Comparison of ENCODE assay signal across 13 cellular contexts in genomic region chr17:78803161-78803845, GRCh38. TPM values are rescaled to one million over a fixed set of nuclear protein-coding genes. Genes with fewer than 3 reads are reported as not detected.
DNase-seq lines count a peak whose midpoint lies in the region; ATAC-seq and TF ChIP-seq lines count a peak whose summit lies in the region.
"Had no signal": no experiment of that assay in that cellular context is flagged by ENCODE, and none has a peak within 500 bp of the region (broad histone marks: within the 10 kb centered on the region; RNA-seq: fewer than 3 reads in every experiment).

No MANE protein-coding gene starts in this region.

- H3K36me3 Mint-ChIP-seq in natural killer cell = peaks cover 16% of the 10 kb centered on the region
- H3K36me3 Mint-ChIP-seq in natural killer cell treated with Interleukin-12 subunit alpha and Interleukin-12 subunit beta and Interleukin-15 and Interleukin-18, amount 100 ng/mL, for 72 hours = peaks cover 23% of the 10 kb centered on the region
- peaks cover 73% of the 10 kb centered on the region for H3K36me3 Mint-ChIP-seq in activated CD4-positive, alpha-beta memory T cell treated with anti-CD3 and anti-CD28 coated beads for 36 hours
- H3K36me3 Mint-ChIP-seq in immature natural killer cell = peaks cover 16 to 59% (median 20%) of the 10 kb centered on the region in 3 donors

- no peaks in the 10 kb centered on the region for H3K27me3 ChIP-seq in upper lobe of right lung
- H3K27me3 ChIP-seq: foreskin keratinocyte had no signal

- H3K4me3 ChIP-seq in upper lobe of right lung = no peak overlapping the region

- H3K4me3 Mint-ChIP-seq in natural killer cell (peak overlapping the region; percentile 10), immature natural killer cell (peak overlapping the region in 1 of 5 donors; percentile 78)
- no peak overlapping the region for H3K4me3 Mint-ChIP-seq in natural killer cell treated with Interleukin-12 subunit alpha and Interleukin-12 subunit beta and Interleukin-15 and Interleukin-18, amount 100 ng/mL, for 72 hours
- peak overlapping the region; percentile 52 for H3K4me3 Mint-ChIP-seq in activated CD4-positive, alpha-beta memory T cell treated with anti-CD3 and anti-CD28 coated beads for 36 hours
- H3K4me3 Mint-ChIP-seq: H9 had no signal

- CTCF ChIA-PET in activated CD4-positive, alpha-beta memory T cell treated with anti-CD3 and anti-CD28 coated beads for 36 hours (lab: Charles Lee) = interaction anchor here (0.7 to 0.9 kb wide), 2 partner anchors 15 to 19 kb away, joined by 3 read pairs; no protein-coding TSS in a partner anchor

- peak overlapping the region in 1 of 2 donors; percentile 77 for H3K27ac Mint-ChIP-seq in natural killer cell
- no peak overlapping the region for H3K27ac Mint-ChIP-seq in natural killer cell treated with Interleukin-12 subunit alpha and Interleukin-12 subunit beta and Interleukin-15 and Interleukin-18, amount 100 ng/mL, for 72 hours
- H3K27ac Mint-ChIP-seq in activated CD4-positive, alpha-beta memory T cell treated with anti-CD3 and anti-CD28 coated beads for 36 hours = peak overlapping the region; percentile 75
- H3K27ac Mint-ChIP-seq in immature natural killer cell = peak overlapping the region in 4 of 6 donors; percentile 27 to 83 (median 71)
- H3K27ac Mint-ChIP-seq: H9 had no signal

- intact Hi-C loops in natural killer cell (cut with micrococcal nuclease) = no loop called here
- intact Hi-C loops in activated CD4-positive, alpha-beta memory T cell treated with anti-CD3 and anti-CD28 coated beads for 36 hours (cut with micrococcal nuclease) = no loop called here
- intact Hi-C loops in upper lobe of right lung (cut with DNase I) = no loop called here

- TF ChIP-seq CTCF in natural killer cell (IDR thresholded peaks at IDR 0.05) = no peak
- TF ChIP-seq CTCF in upper lobe of right lung (IDR thresholded peaks at IDR 0.05) = no peak
- no peak for TF ChIP-seq CTCF in GM10266 (IDR thresholded peaks at IDR 0.05; ENCODE audit: control insufficient read depth, insufficient read depth, low read depth, missing control alignments)

- H3K36me3 ChIP-seq in upper lobe of right lung = peaks cover 75% of the 10 kb centered on the region

- H3K27me3 Mint-ChIP-seq in natural killer cell (ENCODE audit: low read depth in 2 of 2) (no peaks in the 10 kb centered on the region), immature natural killer cell (ENCODE audit: low read depth in 3 of 3) (peaks cover 14 to 24% (median 19%) of the 10 kb centered on the region in 3 donors)
- no peaks in the 10 kb centered on the region for H3K27me3 Mint-ChIP-seq in natural killer cell treated with Interleukin-12 subunit alpha and Interleukin-12 subunit beta and Interleukin-15 and Interleukin-18, amount 100 ng/mL, for 72 hours
- H3K27me3 Mint-ChIP-seq in activated CD4-positive, alpha-beta memory T cell treated with anti-CD3 and anti-CD28 coated beads for 36 hours = no peaks in the 10 kb centered on the region

- H3K9me3 ChIP-seq in upper lobe of right lung = no peaks in the 10 kb centered on the region

- no peak for ATAC-seq in natural killer cell
- no peak for ATAC-seq in natural killer cell treated with Interleukin-12 subunit alpha and Interleukin-12 subunit beta and Interleukin-15 and Interleukin-18, amount 100 ng/mL, for 72 hours
- ATAC-seq in upper lobe of right lung = peak; percentile 28
- ATAC-seq: foreskin keratinocyte had no signal

- POLR2A ChIA-PET in activated CD4-positive, alpha-beta memory T cell treated with anti-CD3 and anti-CD28 coated beads for 36 hours (lab: Charles Lee) = interaction anchor here (1.8 kb wide), 1 partner anchor 19 kb away, joined by 14 read pairs; no protein-coding TSS in a partner anchor

- H3K9me3 Mint-ChIP-seq in natural killer cell = no peaks in the 10 kb centered on the region
- no peaks in the 10 kb centered on the region for H3K9me3 Mint-ChIP-seq in natural killer cell treated with Interleukin-12 subunit alpha and Interleukin-12 subunit beta and Interleukin-15 and Interleukin-18, amount 100 ng/mL, for 72 hours
- H3K9me3 Mint-ChIP-seq in activated CD4-positive, alpha-beta memory T cell treated with anti-CD3 and anti-CD28 coated beads for 36 hours = no peaks in the 10 kb centered on the region
- H3K9me3 Mint-ChIP-seq in immature natural killer cell = no peaks in the 10 kb centered on the region
- H3K9me3 Mint-ChIP-seq: H9 had no signal

- DNase-seq in natural killer cell (no peak), immature natural killer cell (no peak), upper lobe of right lung (no peak), HuH-7 (ENCODE audit: low spot score) (no peak), GM10266 (ENCODE audit: extremely low spot score) (no peak)
- DNase-seq in natural killer cell treated with Interleukin-12 subunit alpha and Interleukin-12 subunit beta and Interleukin-15 and Interleukin-18, amount 100 ng/mL, for 72 hours (ENCODE audit: low spot score) = no peak
- no peak for DNase-seq in activated CD4-positive, alpha-beta memory T cell treated with anti-CD3 and anti-CD28 coated beads for 36 hours
- DNase-seq in stimulated activated CD4-positive, alpha-beta T cell treated with anti-CD3 and anti-CD28 coated beads, Interleukin-2, amount 100 ng/mL, for 24 hours = no peak
- DNase-seq: activated CD8-positive, alpha-beta memory T cell treated with anti-CD3 and anti-CD28 coated beads, Interleukin-2, amount 50 U/mL, for 4 hours; foreskin keratinocyte; H9; NCI-H187; NCI-H69 had no signal

- H3K4me1 ChIP-seq in upper lobe of right lung = peaks cover 4% of the 10 kb centered on the region

- H3K4me1 Mint-ChIP-seq in natural killer cell = peaks cover 26 to 40% of the 10 kb centered on the region in 2 donors
- peaks cover 29 to 41% of the 10 kb centered on the region in 2 donors for H3K4me1 Mint-ChIP-seq in natural killer cell treated with Interleukin-12 subunit alpha and Interleukin-12 subunit beta and Interleukin-15 and Interleukin-18, amount 100 ng/mL, for 72 hours (ENCODE audit: low read depth in 2 of 2)
- H3K4me1 Mint-ChIP-seq in activated CD4-positive, alpha-beta memory T cell treated with anti-CD3 and anti-CD28 coated beads for 36 hours (ENCODE audit: low read depth) = peaks cover 73% of the 10 kb centered on the region
- peaks cover 33 to 37% of the 10 kb centered on the region in 2 donors for H3K4me1 Mint-ChIP-seq in immature natural killer cell
- H3K4me1 Mint-ChIP-seq: H9 had no signal

- no peak overlapping the region for H3K27ac ChIP-seq in upper lobe of right lung
- H3K27ac ChIP-seq: foreskin keratinocyte had no signal

RNA-seq across cellular contexts. Expression of gene CYTH1, which starts 21.2 kb away (rescaled TPM):
- total RNA-seq in natural killer cell (100 to 1,000 TPM; 437 to 514 (median 457) TPM), upper lobe of right lung (103 TPM)
- total RNA-seq in natural killer cell treated with Interleukin-12 subunit alpha and Interleukin-12 subunit beta and Interleukin-15 and Interleukin-18, amount 100 ng/mL, for 72 hours = 100 to 1,000 TPM; 111 to 149 TPM
- 100 to 1,000 TPM; 184 to 204 TPM for total RNA-seq in activated CD4-positive, alpha-beta memory T cell treated with anti-CD3 and anti-CD28 coated beads for 36 hours
- 100 to 1,000 TPM; 176 to 336 (median 233) TPM for polyA plus RNA-seq in immature natural killer cell

RNA-seq across cellular contexts. Expression of gene USP36, which starts 37.3 kb away (rescaled TPM):
- total RNA-seq in natural killer cell = 100 to 1,000 TPM; 241 to 304 (median 270) TPM
- total RNA-seq in natural killer cell treated with Interleukin-12 subunit alpha and Interleukin-12 subunit beta and Interleukin-15 and Interleukin-18, amount 100 ng/mL, for 72 hours = 100 to 1,000 TPM in 1 of 2 donors, 10 to 100 TPM in 1; 75.2 to 154 TPM
- total RNA-seq in activated CD4-positive, alpha-beta memory T cell treated with anti-CD3 and anti-CD28 coated beads for 36 hours = 10 to 100 TPM; 71.2 to 74.3 TPM
- polyA plus RNA-seq in immature natural killer cell = 10 to 100 TPM in 2 of 3 donors, 1 to 10 TPM in 1; 9.6 to 31.7 (median 22.7) TPM
- 69.6 TPM for total RNA-seq in upper lobe of right lung

Comparison
In these comparisons a context has a peak if more than half of its experiments do, and no peak if none do; other contexts are left out.
1. H3K27ac Mint-ChIP-seq: peak in activated CD4-positive, alpha-beta memory T cell treated with anti-CD3 and anti-CD28 coated beads for 36 hours (single experiment) and immature natural killer cell (4 of 6); none in natural killer cell treated with Interleukin-12 subunit alpha and Interleukin-12 subunit beta and Interleukin-15 and Interleukin-18, amount 100 ng/mL, for 72 hours (0 of 2).